ENCODE assay signal across 1 cellular context in the genomic region with DNA sequence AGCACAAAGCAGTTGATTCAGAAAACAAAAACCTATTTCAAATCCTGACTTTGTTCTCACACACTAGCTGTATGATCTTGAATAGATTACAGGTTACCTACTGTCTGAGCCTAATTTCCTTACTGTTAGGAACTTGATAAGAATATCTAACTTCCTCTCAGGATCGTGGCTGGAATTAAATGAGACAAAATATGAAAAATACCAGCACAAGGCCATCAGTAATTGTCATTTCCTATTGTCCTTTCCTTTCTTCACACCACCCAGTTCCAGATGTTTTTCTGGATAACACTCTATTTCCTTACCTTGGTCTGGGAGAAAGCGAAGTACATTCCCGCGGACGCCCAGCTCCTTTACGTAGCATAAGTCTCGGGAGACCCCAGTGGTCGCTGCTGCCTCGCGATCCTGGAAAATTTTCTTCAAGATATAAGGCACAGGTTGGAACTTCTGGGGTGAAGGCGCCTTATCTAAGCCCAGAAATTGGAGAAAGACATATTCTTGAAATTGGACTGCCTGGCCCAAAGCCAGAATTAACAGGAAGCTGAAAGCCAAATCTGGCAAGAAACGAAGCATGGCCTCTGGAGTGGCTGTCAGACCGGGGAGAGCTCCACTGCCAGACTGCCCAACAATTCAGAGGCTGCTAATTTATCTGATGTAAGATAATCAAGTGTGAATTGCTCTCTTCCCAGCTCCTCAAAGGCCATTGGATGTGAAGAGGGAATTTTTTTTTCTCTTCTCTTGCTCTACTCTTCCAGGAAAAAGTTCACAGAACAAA.
TF ChIP-seq lines count a peak whose summit lies in the region.

Gene GDF3, minus strand, starts transcription at position 617 of the 772 bp plus-strand sequence. Its CDS starts 47 bp downstream, at position 570.

TF ChIP-seq in WTC11, 78 proteins besides CTCF, POLR2A, EP300 and RAD21 (continued from another document):
- TF ChIP-seq, protein P1, sequence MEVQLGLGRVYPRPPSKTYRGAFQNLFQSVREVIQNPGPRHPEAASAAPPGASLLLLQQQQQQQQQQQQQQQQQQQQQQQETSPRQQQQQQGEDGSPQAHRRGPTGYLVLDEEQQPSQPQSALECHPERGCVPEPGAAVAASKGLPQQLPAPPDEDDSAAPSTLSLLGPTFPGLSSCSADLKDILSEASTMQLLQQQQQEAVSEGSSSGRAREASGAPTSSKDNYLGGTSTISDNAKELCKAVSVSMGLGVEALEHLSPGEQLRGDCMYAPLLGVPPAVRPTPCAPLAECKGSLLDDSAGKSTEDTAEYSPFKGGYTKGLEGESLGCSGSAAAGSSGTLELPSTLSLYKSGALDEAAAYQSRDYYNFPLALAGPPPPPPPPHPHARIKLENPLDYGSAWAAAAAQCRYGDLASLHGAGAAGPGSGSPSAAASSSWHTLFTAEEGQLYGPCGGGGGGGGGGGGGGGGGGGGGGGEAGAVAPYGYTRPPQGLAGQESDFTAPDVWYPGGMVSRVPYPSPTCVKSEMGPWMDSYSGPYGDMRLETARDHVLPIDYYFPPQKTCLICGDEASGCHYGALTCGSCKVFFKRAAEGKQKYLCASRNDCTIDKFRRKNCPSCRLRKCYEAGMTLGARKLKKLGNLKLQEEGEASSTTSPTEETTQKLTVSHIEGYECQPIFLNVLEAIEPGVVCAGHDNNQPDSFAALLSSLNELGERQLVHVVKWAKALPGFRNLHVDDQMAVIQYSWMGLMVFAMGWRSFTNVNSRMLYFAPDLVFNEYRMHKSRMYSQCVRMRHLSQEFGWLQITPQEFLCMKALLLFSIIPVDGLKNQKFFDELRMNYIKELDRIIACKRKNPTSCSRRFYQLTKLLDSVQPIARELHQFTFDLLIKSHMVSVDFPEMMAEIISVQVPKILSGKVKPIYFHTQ (CRISPR knock-in tag; IDR thresholded peaks at IDR 0.05) = no peak
- TF ChIP-seq TP53 (CRISPR knock-in tag; IDR thresholded peaks at IDR 0.05) = no peak
